In the genomic region with DNA sequence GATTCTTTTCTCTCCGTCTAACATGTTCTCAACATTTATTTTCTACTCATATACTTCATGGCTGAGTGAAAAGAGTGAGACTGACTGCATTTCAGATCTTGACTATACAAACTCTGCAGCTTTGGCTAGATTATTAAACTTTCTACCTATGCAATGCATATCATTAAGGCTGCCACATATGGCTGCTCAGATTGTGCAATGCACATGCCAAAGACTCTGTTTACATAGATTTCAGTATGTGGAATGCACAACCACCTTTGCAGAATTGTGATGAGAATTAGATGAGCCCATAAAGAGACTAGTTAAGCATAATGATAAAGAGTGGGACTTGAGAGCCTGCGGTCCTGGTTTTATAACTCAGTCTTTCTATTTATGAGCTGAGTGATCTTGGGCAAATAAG, we compare ENCODE assay signal across 25 cellular contexts.
"Had no signal": no experiment of that assay in that cellular context is flagged by ENCODE, and none has a peak within 500 bp of the region (broad histone marks: within the 10 kb centered on the region; RNA-seq: fewer than 3 reads in every experiment).

No MANE protein-coding gene starts in this region.

- FAIRE-seq: urothelium cell line had no signal

- H3K27me3 ChIP-seq: neural progenitor cell, ovary, stomach, thyroid gland, tibial nerve, upper lobe of left lung, vagina had no signal

- H3K4me3 ChIP-seq: neural progenitor cell, ovary, psoas muscle, skin epidermis, stomach, thoracic aorta, thyroid gland, tibial nerve, upper lobe of left lung, vagina had no signal

- H3K9ac ChIP-seq: neural progenitor cell, parathyroid adenoma had no signal

- H2AFZ ChIP-seq: neural progenitor cell, parathyroid adenoma had no signal

- DNase-seq: naive thymus-derived CD4-positive, alpha-beta T cell; natural killer cell; occipital lobe; ovary; posterior cingulate gyrus; psoas muscle; right cardiac atrium; stimulated activated CD4-positive, alpha-beta T cell treated with anti-CD3 and anti-CD28 coated beads, Interleukin-15, amount 100 ng/mL, for 24 hours; stimulated activated CD4-positive, alpha-beta T cell treated with anti-CD3 and anti-CD28 coated beads, Interleukin-2, amount 100 ng/mL, for 24 hours; stimulated activated CD4-positive, alpha-beta T cell treated with anti-CD3 and anti-CD28 coated beads, Interleukin-2, amount 100 ng/mL, for 48 hours; stimulated activated CD4-positive, alpha-beta T cell treated with anti-CD3 and anti-CD28 coated beads, Interleukin-4, amount 100 ng/mL, for 24 hours; stimulated activated naive B cell treated with anti-CD40 and anti-IgM and Interleukin-4, amounts not matched to agents 10 μg/mL and 1 μg/mL and 100 μg/mL, for 72 hours; stimulated activated naive CD4-positive, alpha-beta T cell treated with Interleukin-2 at 50 U/mL for 16 hours; stomach; thyroid gland; upper lobe of left lung had no signal

- ATAC-seq: naive thymus-derived CD4-positive, alpha-beta T cell; natural killer cell; psoas muscle; right cardiac atrium; sciatic nerve; stimulated activated effector memory CD8-positive, alpha-beta T cell treated with anti-CD3 and anti-CD28 coated beads, Interleukin-12 subunit alpha, Interleukin-12 subunit beta, amount 100 ng/mL, for 72 hours; stimulated activated naive B cell treated with anti-CD40 and anti-IgM and Interleukin-4, amounts not matched to agents 10 μg/mL and 1 μg/mL and 100 μg/mL, for 72 hours had no signal

- H3K4me1 ChIP-seq: parathyroid adenoma, psoas muscle, stomach, thyroid gland, tibial nerve, upper lobe of left lung, vagina had no signal

- H3K79me2 ChIP-seq: parathyroid adenoma had no signal

- H3K9me3 ChIP-seq: ovary, psoas muscle, stomach, thoracic aorta, thyroid gland, upper lobe of left lung, vagina had no signal

- H3K4me2 ChIP-seq: neural progenitor cell had no signal

- H3K27ac ChIP-seq: neural progenitor cell, ovary, parathyroid adenoma, psoas muscle, skin epidermis, stomach, thoracic aorta, thyroid gland, tibial nerve, upper lobe of left lung, vagina had no signal

- H3K36me3 ChIP-seq: neural progenitor cell, ovary, stomach, thoracic aorta, thyroid gland, tibial nerve, upper lobe of left lung, vagina had no signal
